Comparison of ENCODE assay signal across 6 cellular contexts in the genomic region with DNA sequence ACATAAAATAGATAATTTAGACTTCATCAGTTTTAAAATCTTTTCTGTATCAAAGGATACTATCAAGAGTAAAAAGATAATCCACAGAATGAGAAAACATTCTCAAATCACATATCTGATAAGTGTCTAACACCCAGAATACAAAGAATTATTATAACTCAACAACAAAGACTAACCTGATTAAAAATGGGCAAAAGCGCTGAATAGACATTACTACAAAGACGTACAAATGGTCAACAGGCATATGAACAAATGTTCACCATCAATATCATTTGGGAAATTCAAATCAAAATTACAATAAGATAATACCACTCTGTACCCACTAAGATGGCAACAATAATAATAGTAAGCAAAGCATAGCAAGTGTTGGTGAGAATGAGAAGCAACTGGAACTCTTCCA.
"Had no signal": no experiment of that assay in that cellular context is flagged by ENCODE, and none has a peak within 500 bp of the region (broad histone marks: within the 10 kb centered on the region; RNA-seq: fewer than 3 reads in every experiment).

No MANE protein-coding gene starts in this region.

- H3K4me2 ChIP-seq: KMS-11 had no signal

- H3K9ac ChIP-seq: KMS-11 had no signal

- H3K27ac ChIP-seq: HL-60, KMS-11 had no signal

- DNase-seq: Karpas-422, Kasumi-1, KBM-7, KG1 had no signal
